In genomic region chr9:133995012-133995896, GRCh38 we compare ENCODE assay signal across 1 cellular context.
TF ChIP-seq lines count a peak whose summit lies in the region.

No MANE protein-coding gene starts in this region.

TF ChIP-seq in HCT116, 20 proteins besides CTCF, POLR2A, EP300 and RAD21 (continued from another document):
- no peak for TF ChIP-seq SIN3A (IDR thresholded peaks at IDR 0.05; ENCODE audit: low read depth)
- TF ChIP-seq CEBPB (IDR thresholded peaks at IDR 0.05; ENCODE audit: low read depth): no peak
- no peak for TF ChIP-seq ZFX (IDR thresholded peaks at IDR 0.05)
- TF ChIP-seq FOSL1 (IDR thresholded peaks at IDR 0.05; ENCODE audit: low read depth): no peak
- TF ChIP-seq TCF7L2 (IDR thresholded peaks at IDR 0.05; ENCODE audit: borderline replicate concordance, extremely low read depth, insufficient read depth, insufficient read length): no peak
- no peak for TF ChIP-seq EZH2phosphoT487 (IDR thresholded peaks at IDR 0.05; ENCODE audit: borderline replicate concordance)
- no peak for TF ChIP-seq POLR2AphosphoS5 (IDR thresholded peaks at IDR 0.05; ENCODE audit: low read depth, low read length)
